In genomic region chr18:12288406-12288762, GRCh38 we compare ENCODE assay signal across 9 cellular contexts. TPM values are rescaled to one million over a fixed set of nuclear protein-coding genes. Genes with fewer than 3 reads are reported as not detected.
DNase-seq lines count a peak whose midpoint lies in the region; ATAC-seq and TF ChIP-seq lines count a peak whose summit lies in the region.
"Had no signal": no experiment of that assay in that cellular context is flagged by ENCODE, and none has a peak within 500 bp of the region (broad histone marks: within the 10 kb centered on the region; RNA-seq: fewer than 3 reads in every experiment).

No MANE protein-coding gene starts in this region.

- H3K36me3 ChIP-seq in Caco-2 (ENCODE audit: control insufficient read depth, insufficient read depth, low read length) = no peaks in the 10 kb centered on the region
- H3K36me3 ChIP-seq in right atrium auricular region = no peaks in the 10 kb centered on the region
- H3K36me3 ChIP-seq in prostate gland = no peaks in the 10 kb centered on the region

- BruUV-seq in Caco-2 (replicated peaks; lab: Mats Ljungman, UMichigan) = TSS peak; percentile 94

- H3K4me1 ChIP-seq in Caco-2 (peaks cover 8% of the 10 kb centered on the region; the same call in 1 of the 2 replicates), right atrium auricular region (peaks cover 0 to 22% of the 10 kb centered on the region in 2 donors), prostate gland (replicated peaks) (no peaks in the 10 kb centered on the region)

- intact Hi-C loops in Caco-2 (cut with micrococcal nuclease; ENCODE audit: unreplicated experiment) (loop anchor here (1.0 kb wide), 2 partner anchors 9 to 20 kb away; partner anchors contain the start of gene TUBB6), prostate gland (cut with DNase I) (loop anchor here (1.0 kb wide), 1 partner anchor 19 kb away; no protein-coding TSS in a partner anchor)
- intact Hi-C loops in activated CD4-positive, alpha-beta T cell treated with anti-CD3 and anti-CD28 coated beads for 36 hours (cut with DNase I, micrococcal nuclease) = no loop called here

- H3K27me3 ChIP-seq in Caco-2 (replicated peaks; ENCODE audit: control insufficient read depth, insufficient read depth, low read length) (no peaks in the 10 kb centered on the region; the same call in 1 of the 2 replicates), right atrium auricular region (no peaks in the 10 kb centered on the region), prostate gland (replicated peaks; ENCODE audit: insufficient read depth) (no peaks in the 10 kb centered on the region)

- H3K9me3 ChIP-seq in Caco-2 = no peaks in the 10 kb centered on the region
- H3K9me3 ChIP-seq in right atrium auricular region = no peaks in the 10 kb centered on the region
- no peaks in the 10 kb centered on the region for H3K9me3 ChIP-seq in prostate gland

- H3K9me3 Mint-ChIP-seq in Caco-2 (ENCODE audit: unreplicated experiment) (no peaks in the 10 kb centered on the region), brain (no peaks in the 10 kb centered on the region)
- no peaks in the 10 kb centered on the region for H3K9me3 Mint-ChIP-seq in activated CD4-positive, alpha-beta T cell treated with anti-CD3 and anti-CD28 coated beads for 36 hours (ENCODE audit: low read depth)

- ATAC-seq in activated CD4-positive, alpha-beta T cell treated with anti-CD3 and anti-CD28 coated beads for 36 hours = no peak
- ATAC-seq in HG02759 (IDR thresholded peaks at IDR 0.05; ENCODE audit: unreplicated experiment) (no peak), HG03097 (IDR thresholded peaks at IDR 0.05; ENCODE audit: low FRiP score, unreplicated experiment) (no peak), GM21786 (IDR thresholded peaks at IDR 0.05; ENCODE audit: unreplicated experiment) (no peak)
- ATAC-seq: activated CD8-positive, alpha-beta memory T cell treated with anti-CD3 and anti-CD28 coated beads, Interleukin-2, amount 10 ng/mL, durations not matched to agents 7 days and 5 days had no signal

- CTCF ChIA-PET in Caco-2 (lab: Charles Lee) = interaction anchor here (0.8 to 2.6 kb wide), 4 partner anchors 10 to 220 kb away, joined by 3 to 27 read pairs (median 10); no protein-coding TSS in a partner anchor
- CTCF ChIA-PET in activated CD4-positive, alpha-beta T cell treated with anti-CD3 and anti-CD28 coated beads for 36 hours (lab: Charles Lee) = interaction anchor here (0.6 kb wide), 1 partner anchor 39 kb away, joined by 3 read pairs; no protein-coding TSS in a partner anchor

- H3K4me3 ChIP-seq in Caco-2 (ENCODE audit: low read depth, low read length) (peak overlapping the region; percentile 26), right atrium auricular region (peak overlapping the region; percentile 37 to 58), prostate gland (peak overlapping the region; percentile 30 to 33)

- peak overlapping the region; percentile 88 for H3K4me3 Mint-ChIP-seq in Caco-2 (ENCODE audit: unreplicated experiment)
- H3K4me3 Mint-ChIP-seq in brain = peak overlapping the region; percentile 83 to 88 (median 87)
- H3K4me3 Mint-ChIP-seq in activated CD4-positive, alpha-beta T cell treated with anti-CD3 and anti-CD28 coated beads for 36 hours = no peak overlapping the region
- H3K4me3 Mint-ChIP-seq: activated CD8-positive, alpha-beta memory T cell treated with anti-CD3 and anti-CD28 coated beads, Interleukin-2, amount 10 ng/mL, durations not matched to agents 7 days and 5 days had no signal

- H3K27me3 Mint-ChIP-seq in Caco-2 (ENCODE audit: insufficient read depth, unreplicated experiment) (no peaks in the 10 kb centered on the region), brain (peaks cover 70% of the 10 kb centered on the region)
- peaks cover 23% of the 10 kb centered on the region for H3K27me3 Mint-ChIP-seq in activated CD4-positive, alpha-beta T cell treated with anti-CD3 and anti-CD28 coated beads for 36 hours

- H3K27ac Mint-ChIP-seq in Caco-2 (ENCODE audit: unreplicated experiment) (peak overlapping the region; percentile 68), brain (peak overlapping the region in 3 of 5 experiments; percentile 11 to 77 (median 62))
- H3K27ac Mint-ChIP-seq in activated CD4-positive, alpha-beta T cell treated with anti-CD3 and anti-CD28 coated beads for 36 hours = no peak overlapping the region
- H3K27ac Mint-ChIP-seq: activated CD8-positive, alpha-beta memory T cell treated with anti-CD3 and anti-CD28 coated beads, Interleukin-2, amount 10 ng/mL, durations not matched to agents 7 days and 5 days had no signal

- H3K27ac ChIP-seq in right atrium auricular region (peak overlapping the region; percentile 83 to 89), prostate gland (peak overlapping the region in 1 of 2 donors; percentile 65)

- POLR2A ChIA-PET in Caco-2 (lab: Charles Lee) = interaction anchor here (0.7 to 2.3 kb wide), 2 partner anchors 10 to 32 kb away, joined by 4 to 28 read pairs; no protein-coding TSS in a partner anchor
- POLR2A ChIA-PET in activated CD4-positive, alpha-beta T cell treated with anti-CD3 and anti-CD28 coated beads for 36 hours (lab: Charles Lee) = no interaction called here

- no peak for TF ChIP-seq POLR2A in prostate gland (IDR thresholded peaks at IDR 0.05)

- DNase-seq in Caco-2 (no peak), right atrium auricular region (ENCODE audit: low spot score) (no peak), prostate gland (ENCODE audit: low spot score) (no peak)
- DNase-seq in activated CD4-positive, alpha-beta T cell treated with anti-CD3 and anti-CD28 coated beads for 36 hours = no peak
- DNase-seq: activated CD8-positive, alpha-beta memory T cell treated with anti-CD3 and anti-CD28 coated beads, Interleukin-2, amount 10 ng/mL, durations not matched to agents 7 days and 5 days had no signal

- H3K36me3 Mint-ChIP-seq in Caco-2 (ENCODE audit: insufficient read depth, unreplicated experiment) (no peaks in the 10 kb centered on the region), brain (no peaks in the 10 kb centered on the region)
- H3K36me3 Mint-ChIP-seq in activated CD4-positive, alpha-beta T cell treated with anti-CD3 and anti-CD28 coated beads for 36 hours (ENCODE audit: low read depth) = no peaks in the 10 kb centered on the region
- H3K36me3 Mint-ChIP-seq: activated CD8-positive, alpha-beta memory T cell treated with anti-CD3 and anti-CD28 coated beads, Interleukin-2, amount 10 ng/mL, durations not matched to agents 7 days and 5 days had no signal

- WGBS in prostate gland = 16% methylated on average over 10 of the region's 10 CpGs

- no peak for TF ChIP-seq CTCF in Caco-2 (IDR thresholded peaks at IDR 0.05; ENCODE audit: insufficient read depth in 1 of 2, low read depth in 1 of 2, low read length in 1 of 2, severe bottlenecking in 1 of 2, unreplicated experiment in 1 of 2)
- no peak for TF ChIP-seq CTCF in brain (conservative IDR thresholded peaks at IDR 0.05)
- TF ChIP-seq CTCF in right atrium auricular region (IDR thresholded peaks at IDR 0.05) = no peak
- TF ChIP-seq CTCF in prostate gland (IDR thresholded peaks at IDR 0.05) = no peak

- H3K4me1 Mint-ChIP-seq in Caco-2 (ENCODE audit: low read depth, unreplicated experiment) = peaks cover 15% of the 10 kb centered on the region
- peaks cover 17% of the 10 kb centered on the region for H3K4me1 Mint-ChIP-seq in brain
- peaks cover 4% of the 10 kb centered on the region for H3K4me1 Mint-ChIP-seq in activated CD4-positive, alpha-beta T cell treated with anti-CD3 and anti-CD28 coated beads for 36 hours

RNA-seq across cellular contexts. Expression of gene TUBB6, which starts 19.7 kb away (rescaled TPM):
- total RNA-seq in Caco-2 (2022) = 138 and 149 TPM in 2 replicates
- 43.5 TPM for polyA plus RNA-seq in brain (ENCODE audit: insufficient read depth, low read depth, low replicate concordance)
- total RNA-seq in right atrium auricular region = 100 to 1,000 TPM; 158 to 337 TPM
- 100 to 1,000 TPM in 1 of 2 donors, 10 to 100 TPM in 1; 51.9 to 133 TPM for total RNA-seq in prostate gland
- 1 to 10 TPM; 5.4 to 7.2 TPM for total RNA-seq in activated CD4-positive, alpha-beta T cell treated with anti-CD3 and anti-CD28 coated beads for 36 hours

RNA-seq across cellular contexts. Expression of gene CIDEA, which starts 34.2 kb away (rescaled TPM):
- total RNA-seq in Caco-2 (2022) = not detected in 2 replicates
- 1.5 TPM for polyA plus RNA-seq in brain (ENCODE audit: insufficient read depth, low read depth, low replicate concordance)
- total RNA-seq in right atrium auricular region = 1 to 10 TPM in 1 of 2 donors, under 1 TPM in 1; 0.82 to 3.9 TPM
- total RNA-seq in prostate gland = not detected
- not detected for total RNA-seq in activated CD4-positive, alpha-beta T cell treated with anti-CD3 and anti-CD28 coated beads for 36 hours
- total RNA-seq: activated CD8-positive, alpha-beta memory T cell treated with anti-CD3 and anti-CD28 coated beads, Interleukin-2, amount 10 ng/mL, durations not matched to agents 7 days and 5 days had no signal

Comparison
In these comparisons a context has a peak if more than half of its experiments do, and no peak if none do; other contexts are left out.
1. RNA of gene TUBB6, which starts 19.7 kb away (total RNA-seq): 158 to 337 TPM in right atrium auricular region, 138 to 149 TPM in Caco-2 and 51.9 to 133 TPM in prostate gland; 5.4 to 7.2 TPM in activated CD4-positive, alpha-beta T cell treated with anti-CD3 and anti-CD28 coated beads for 36 hours; every median in the first group is over 4 times any median in the second.
2. intact Hi-C loops: an anchor here in Caco-2 (1.0 kb wide) and prostate gland (1.0 kb wide); none called in activated CD4-positive, alpha-beta T cell treated with anti-CD3 and anti-CD28 coated beads for 36 hours.
3. Peak in every context shown above with its lines, with median percentiles within 50 percentile points of each other: H3K4me3 ChIP-seq.